12 cellular contexts compared by ENCODE assay signal in genomic region chr19:29623726-29624488, GRCh38. TPM values are rescaled to one million over a fixed set of nuclear protein-coding genes. Genes with fewer than 3 reads are reported as not detected.
DNase-seq lines count a peak whose midpoint lies in the region; ATAC-seq and TF ChIP-seq lines count a peak whose summit lies in the region.
"Had no signal": no experiment of that assay in that cellular context is flagged by ENCODE, and none has a peak within 500 bp of the region (broad histone marks: within the 10 kb centered on the region; RNA-seq: fewer than 3 reads in every experiment).

No MANE protein-coding gene starts in this region.

- peaks cover 77% of the 10 kb centered on the region for H3K4me1 Mint-ChIP-seq in activated CD8-positive, alpha-beta memory T cell treated with anti-CD3 and anti-CD28 coated beads, Interleukin-2, amount 10 ng/mL, durations not matched to agents 7 days and 5 days
- H3K4me1 Mint-ChIP-seq in stimulated activated effector memory CD8-positive, alpha-beta T cell treated with anti-CD3 and anti-CD28 coated beads, Interleukin-12 subunit alpha, Interleukin-12 subunit beta, amount 100 ng/mL, for 72 hours, result peaks cover 56% of the 10 kb centered on the region

- peaks cover 0 to 23% of the 10 kb centered on the region in 2 donors for H3K27me3 ChIP-seq in left lung
- H3K27me3 ChIP-seq: heart right ventricle had no signal

- CTCF ChIA-PET in activated CD8-positive, alpha-beta memory T cell treated with anti-CD3 and anti-CD28 coated beads, Interleukin-2, amount 10 ng/mL, durations not matched to agents 7 days and 5 days (lab: Charles Lee), result interaction anchor here (1.0 to 14.7 kb wide), 16 partner anchors 10 to 235 kb away, joined by 3 to 196 read pairs (median 4); partner anchors contain the start of genes C19orf12, PLEKHF1 and POP4

- no peaks in the 10 kb centered on the region for H3K9me3 ChIP-seq in left lung
- H3K9me3 ChIP-seq: heart right ventricle had no signal

- H3K27me3 Mint-ChIP-seq in activated CD8-positive, alpha-beta memory T cell treated with anti-CD3 and anti-CD28 coated beads, Interleukin-2, amount 10 ng/mL, durations not matched to agents 7 days and 5 days, result no peaks in the 10 kb centered on the region

- no peaks in the 10 kb centered on the region for H3K36me3 Mint-ChIP-seq in activated CD8-positive, alpha-beta memory T cell treated with anti-CD3 and anti-CD28 coated beads, Interleukin-2, amount 10 ng/mL, durations not matched to agents 7 days and 5 days
- no peaks in the 10 kb centered on the region for H3K36me3 Mint-ChIP-seq in stimulated activated effector memory CD8-positive, alpha-beta T cell treated with anti-CD3 and anti-CD28 coated beads, Interleukin-12 subunit alpha, Interleukin-12 subunit beta, amount 100 ng/mL, for 72 hours

- peak overlapping the region; percentile 97 for H3K27ac Mint-ChIP-seq in activated CD8-positive, alpha-beta memory T cell treated with anti-CD3 and anti-CD28 coated beads, Interleukin-2, amount 10 ng/mL, durations not matched to agents 7 days and 5 days
- H3K27ac Mint-ChIP-seq in stimulated activated effector memory CD8-positive, alpha-beta T cell treated with anti-CD3 and anti-CD28 coated beads, Interleukin-12 subunit alpha, Interleukin-12 subunit beta, amount 100 ng/mL, for 72 hours, result peak overlapping the region; percentile 96

- no peaks in the 10 kb centered on the region for H3K4me1 ChIP-seq in left lung

- H3K27ac ChIP-seq in left lung, result no peak overlapping the region

- H3K36me3 ChIP-seq in left lung, result no peaks in the 10 kb centered on the region
- H3K36me3 ChIP-seq: heart right ventricle had no signal

- intact Hi-C loops in left lung (cut with DNase I), result no loop called here

- H3K4me3 ChIP-seq in left lung, result no peak overlapping the region

- TF ChIP-seq CTCF in left lung (IDR thresholded peaks at IDR 0.05), result no peak

- DNase-seq in activated CD4-positive, alpha-beta T cell treated with anti-CD3 and anti-CD28 coated beads for 24 hours (ENCODE audit: low read depth in 2 of 2), result peak; percentile 43 to 52
- no peak for DNase-seq in activated CD4-positive, alpha-beta T cell treated with anti-CD3 and anti-CD28 coated beads for 1 hour
- DNase-seq in activated CD8-positive, alpha-beta memory T cell treated with anti-CD3 and anti-CD28 coated beads, Interleukin-2, amount 10 ng/mL, durations not matched to agents 7 days and 5 days, result peak; percentile 94
- peak; percentile 42 for DNase-seq in islet precursor cell
- peak; percentile 53 to 89 for DNase-seq in stimulated activated effector memory CD8-positive, alpha-beta T cell treated with anti-CD3 and anti-CD28 coated beads, Interleukin-12 subunit alpha, Interleukin-12 subunit beta, amount 100 ng/mL, for 72 hours (ENCODE audit: low spot score in 2 of 2)
- DNase-seq in left lung, result no peak
- DNase-seq: amniotic stem cell, EL, GOT3, heart right ventricle had no signal

- peak; percentile 84 for ATAC-seq in activated CD8-positive, alpha-beta memory T cell treated with anti-CD3 and anti-CD28 coated beads, Interleukin-2, amount 10 ng/mL, durations not matched to agents 7 days and 5 days
- ATAC-seq in stimulated activated effector memory CD8-positive, alpha-beta T cell treated with anti-CD3 and anti-CD28 coated beads, Interleukin-12 subunit alpha, Interleukin-12 subunit beta, amount 100 ng/mL, for 72 hours, result peak; percentile 96
- no peak for ATAC-seq in left lung
- ATAC-seq in GM18909 (IDR thresholded peaks at IDR 0.05; ENCODE audit: poor library complexity, unreplicated experiment), result no peak
- no peak for ATAC-seq in HG03039 (IDR thresholded peaks at IDR 0.05; ENCODE audit: unreplicated experiment)
- ATAC-seq: heart right ventricle had no signal

- H3K4me3 Mint-ChIP-seq in activated CD8-positive, alpha-beta memory T cell treated with anti-CD3 and anti-CD28 coated beads, Interleukin-2, amount 10 ng/mL, durations not matched to agents 7 days and 5 days, result peak overlapping the region; percentile 87
- peak overlapping the region; percentile 95 for H3K4me3 Mint-ChIP-seq in stimulated activated effector memory CD8-positive, alpha-beta T cell treated with anti-CD3 and anti-CD28 coated beads, Interleukin-12 subunit alpha, Interleukin-12 subunit beta, amount 100 ng/mL, for 72 hours

- no peaks in the 10 kb centered on the region for H3K9me3 Mint-ChIP-seq in activated CD8-positive, alpha-beta memory T cell treated with anti-CD3 and anti-CD28 coated beads, Interleukin-2, amount 10 ng/mL, durations not matched to agents 7 days and 5 days (ENCODE audit: low read depth)
- no peaks in the 10 kb centered on the region for H3K9me3 Mint-ChIP-seq in stimulated activated effector memory CD8-positive, alpha-beta T cell treated with anti-CD3 and anti-CD28 coated beads, Interleukin-12 subunit alpha, Interleukin-12 subunit beta, amount 100 ng/mL, for 72 hours

RNA-seq across cellular contexts. Expression of gene POP4, which starts 17.8 kb away (rescaled TPM):
- 100 to 1,000 TPM in 1 of 2 experiments, 10 to 100 TPM in 1; 96.6 to 106 TPM for total RNA-seq in activated CD8-positive, alpha-beta memory T cell treated with anti-CD3 and anti-CD28 coated beads, Interleukin-2, amount 10 ng/mL, durations not matched to agents 7 days and 5 days
- 10 to 100 TPM; 49.2 to 66.9 TPM for total RNA-seq in left lung

RNA-seq across cellular contexts. Expression of gene PLEKHF1, which starts 41.4 kb away (rescaled TPM):
- total RNA-seq in activated CD8-positive, alpha-beta memory T cell treated with anti-CD3 and anti-CD28 coated beads, Interleukin-2, amount 10 ng/mL, durations not matched to agents 7 days and 5 days, result 10 to 100 TPM; 42.4 to 64.1 TPM
- 1 to 10 TPM; 6.1 to 8.5 TPM for total RNA-seq in left lung

Comparison
In these comparisons a context has a peak if more than half of its experiments do, and no peak if none do; other contexts are left out.
1. DNase-seq: peak in activated CD4-positive, alpha-beta T cell treated with anti-CD3 and anti-CD28 coated beads for 24 hours (2 of 2), activated CD8-positive, alpha-beta memory T cell treated with anti-CD3 and anti-CD28 coated beads, Interleukin-2, amount 10 ng/mL, durations not matched to agents 7 days and 5 days (single experiment), islet precursor cell (single experiment) and stimulated activated effector memory CD8-positive, alpha-beta T cell treated with anti-CD3 and anti-CD28 coated beads, Interleukin-12 subunit alpha, Interleukin-12 subunit beta, amount 100 ng/mL, for 72 hours (2 of 2); none in activated CD4-positive, alpha-beta T cell treated with anti-CD3 and anti-CD28 coated beads for 1 hour (single experiment) and left lung (0 of 2).
2. ATAC-seq: peak in activated CD8-positive, alpha-beta memory T cell treated with anti-CD3 and anti-CD28 coated beads, Interleukin-2, amount 10 ng/mL, durations not matched to agents 7 days and 5 days (single experiment) and stimulated activated effector memory CD8-positive, alpha-beta T cell treated with anti-CD3 and anti-CD28 coated beads, Interleukin-12 subunit alpha, Interleukin-12 subunit beta, amount 100 ng/mL, for 72 hours (single experiment); none in left lung (single experiment), GM18909 (single experiment) and HG03039 (single experiment).
3. RNA of gene PLEKHF1, which starts 41.4 kb away (total RNA-seq): 42.4 to 64.1 TPM in activated CD8-positive, alpha-beta memory T cell treated with anti-CD3 and anti-CD28 coated beads, Interleukin-2, amount 10 ng/mL, durations not matched to agents 7 days and 5 days; 6.1 to 8.5 TPM in left lung; every median in the first group is over 4 times any median in the second.